ENCODE assay signal across 8 cellular contexts in the genomic region with DNA sequence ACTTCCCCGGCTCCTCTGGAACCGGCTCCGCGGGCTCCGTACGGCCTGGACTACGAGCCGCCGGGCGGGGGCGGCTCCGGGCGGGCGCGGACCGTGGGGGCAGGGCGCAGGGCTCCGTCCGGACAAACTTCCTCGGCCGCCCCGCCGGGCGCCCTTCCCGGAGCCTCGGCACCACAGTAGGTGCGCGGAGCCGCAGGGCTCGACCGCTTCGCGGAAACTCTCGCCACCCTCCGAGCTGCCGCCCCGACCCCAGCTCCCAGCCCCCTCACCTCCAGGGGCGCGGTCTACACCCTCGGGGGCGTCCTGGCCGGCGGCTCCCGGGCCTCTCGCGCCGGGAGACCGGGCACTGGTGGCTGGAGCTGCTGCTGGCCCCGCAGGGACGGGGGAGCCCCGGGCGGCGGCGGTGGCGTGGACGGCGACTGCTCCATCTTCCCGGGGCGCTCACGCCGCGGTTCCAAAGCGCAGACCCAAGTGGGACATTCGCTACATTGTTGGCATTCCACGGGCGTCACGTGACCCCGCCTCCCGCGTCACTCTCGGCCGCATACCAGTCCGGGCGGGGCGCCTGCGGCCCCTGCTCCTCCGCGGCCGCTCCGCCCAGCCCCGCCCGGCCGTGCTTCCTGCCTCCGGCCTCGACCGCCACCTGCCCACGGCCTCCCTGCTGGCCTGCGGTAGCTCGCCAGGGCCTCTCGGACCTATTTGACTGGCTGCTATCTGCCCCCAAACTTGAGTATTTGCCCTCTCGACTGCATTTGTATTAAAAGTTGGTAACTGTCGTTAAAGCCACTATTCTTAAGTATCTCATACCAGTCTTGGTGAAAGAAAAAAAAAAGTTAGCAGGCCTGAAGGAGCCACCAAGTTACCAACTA. TPM values are rescaled to one million over a fixed set of nuclear protein-coding genes. Genes with fewer than 3 reads are reported as not detected.
DNase-seq lines count a peak whose midpoint lies in the region; ATAC-seq, FAIRE-seq and TF ChIP-seq lines count a peak whose summit lies in the region.

A gene (minus strand): TSS at position 510 of the 869 bp plus-strand sequence. CDS start 15,560 bp downstream, outside the sequence.

- peak within 1 kb of the TSS; percentile 37 for H3K4me2 ChIP-seq in DOHH2 (ENCODE audit: low read length)

- ATAC-seq in GM21423 (IDR thresholded peaks at IDR 0.05; ENCODE audit: unreplicated experiment) (peak; percentile 91), heart right ventricle (peak; percentile 94 to 99 (median 98)), pancreas (peak; percentile 95 to 98 (median 96)), upper lobe of right lung (peak; percentile 97)

- H3K9me2 ChIP-seq in DOHH2 (replicated peaks; ENCODE audit: control insufficient read depth, low read length): no peaks in the 10 kb centered on the region

- H3K4me3 ChIP-seq in DOHH2 (ENCODE audit: low read length) (peak within 1 kb of the TSS; percentile 25; the same call in 1 of the 2 replicates), heart right ventricle (peak within 1 kb of the TSS; percentile 72 to 100 (median 98)), pancreas (peak within 1 kb of the TSS; percentile 84 to 96 (median 91)), upper lobe of right lung (peak within 1 kb of the TSS; percentile 96)

- TF ChIP-seq CTCF in DOHH2 (IDR thresholded peaks at IDR 0.05; ENCODE audit: low read depth, low read length, poor library complexity, severe bottlenecking) (no peak), heart right ventricle (IDR thresholded peaks at IDR 0.05) (peak in 8 of 9 donors; percentile 13 to 68 (median 38)), pancreas (IDR thresholded peaks at IDR 0.05) (no peak), upper lobe of right lung (IDR thresholded peaks at IDR 0.05) (peak; percentile 28)

- H3K27me3 ChIP-seq in DOHH2 (ENCODE audit: control insufficient read depth, low read length) (peaks cover 7% of the 10 kb centered on the region), heart right ventricle (no peaks in the 10 kb centered on the region), pancreas (no peaks in the 10 kb centered on the region), upper lobe of right lung (no peaks in the 10 kb centered on the region)

- H3K27ac ChIP-seq in DOHH2 (ENCODE audit: low read depth, low read length): no peak within 1 kb of the TSS
- peak within 1 kb of the TSS; percentile 88 for H3K27ac ChIP-seq in angular gyrus (ENCODE audit: low read depth, low read length)
- peak within 1 kb of the TSS; percentile 96 to 100 (median 100) for H3K27ac ChIP-seq in heart right ventricle
- peak within 1 kb of the TSS; percentile 90 to 98 (median 98) for H3K27ac ChIP-seq in pancreas
- H3K27ac ChIP-seq in upper lobe of right lung: peak within 1 kb of the TSS; percentile 98

- H4K20me1 ChIP-seq in DOHH2 (ENCODE audit: control insufficient read depth, insufficient read depth, low read depth, low read length): no peaks in the 10 kb centered on the region

- H3K9me3 ChIP-seq in DOHH2 (ENCODE audit: control insufficient read depth, insufficient read depth, low read length) (no peaks in the 10 kb centered on the region), heart right ventricle (no peaks in the 10 kb centered on the region), pancreas (no peaks in the 10 kb centered on the region), upper lobe of right lung (no peaks in the 10 kb centered on the region)

- no peaks in the 10 kb centered on the region for H3K4me1 ChIP-seq in DOHH2 (ENCODE audit: control insufficient read depth, low read length)
- H3K4me1 ChIP-seq in heart right ventricle: peaks cover 6 to 55% (median 44%) of the 10 kb centered on the region in 9 donors
- peaks cover 0 to 7% (median 3%) of the 10 kb centered on the region in 3 donors for H3K4me1 ChIP-seq in pancreas
- peaks cover 31% of the 10 kb centered on the region for H3K4me1 ChIP-seq in upper lobe of right lung

- H3K36me3 ChIP-seq in DOHH2 (ENCODE audit: control insufficient read depth, low read length): no peaks in the 10 kb centered on the region
- H3K36me3 ChIP-seq in heart right ventricle: no peaks in the 10 kb centered on the region
- no peaks in the 10 kb centered on the region for H3K36me3 ChIP-seq in pancreas
- no peaks in the 10 kb centered on the region for H3K36me3 ChIP-seq in upper lobe of right lung

- DNase-seq in HTR-8/SVneo (ENCODE audit: insufficient read length, low spot score) (peak; percentile 78), SW 1271 (lab: John Stamatoyannopoulos, UW) (peak; percentile 65 to 81), heart right ventricle (peak; percentile 97), pancreas (peak; percentile 90 to 97 (median 95)), upper lobe of right lung (peak; percentile 98)

- WGBS in heart right ventricle, 2 donors: 0 to 1% methylated on average over 72 to 92 of the region's 92 CpGs
- 0% methylated on average over 72 to 92 of the region's 92 CpGs for WGBS in pancreas, 2 donors

- H3K79me2 ChIP-seq in DOHH2 (ENCODE audit: control insufficient read depth, low read length): no peaks in the 10 kb centered on the region

- intact Hi-C loops in heart right ventricle (cut with DNase I) (loop anchor here in 7 of 10 donors (2.0 to 10.0 kb wide), 3 partner anchors 27 to 119 kb away; no protein-coding TSS in a partner anchor), pancreas (cut with DNase I) (no loop called here), upper lobe of right lung (cut with DNase I) (no loop called here)

- peak; percentile 65 for FAIRE-seq in HTR-8/SVneo (lab: Jason Lieb, UNC)
- no peak for FAIRE-seq in pancreas (lab: Jason Lieb, UNC)

- H3F3A ChIP-seq in DOHH2 (ENCODE audit: control insufficient read depth, insufficient read depth): no peaks in the 10 kb centered on the region

RNA-seq across cellular contexts. Expression of the gene that starts here (rescaled TPM):
- total RNA-seq in heart right ventricle (10 to 100 TPM; 16.2 to 46.1 (median 27.9) TPM), pancreas (10 to 100 TPM in 2 of 6 donors, 1 to 10 TPM in 4; 6.0 to 12.5 (median 8.3) TPM), upper lobe of right lung (44.1 TPM)
- polyA plus RNA-seq in heart right ventricle (10 to 100 TPM in 1 of 2 donors, 1 to 10 TPM in 1; 9.7 to 10.9 TPM), pancreas (1 to 10 TPM; 3.8 to 6.7 TPM)

Comparison
In these comparisons a context has a peak if more than half of its experiments do, and no peak if none do; other contexts are left out.
1. H3K4me3 ChIP-seq: peak in every context shown above with its lines; median percentile 98 in heart right ventricle; 96 in upper lobe of right lung; 91 in pancreas; 25 in DOHH2.
2. CTCF ChIP-seq: peak in heart right ventricle (8 of 9) and upper lobe of right lung (single experiment); none in DOHH2 (single experiment) and pancreas (0 of 4).
3. intact Hi-C loops: an anchor here in heart right ventricle (2.0 to 10.0 kb wide); none called in pancreas and upper lobe of right lung.
4. Peak in every context shown above with its lines, with median percentiles within 50 percentile points of each other: ATAC-seq and DNase-seq.